Comparison of ENCODE assay signal across 1 cellular context in genomic region chr17:44947461-44948314, GRCh38.
TF ChIP-seq lines count a peak whose summit lies in the region.

TSS of gene KIF18B (minus strand) at chr17:44947773. CDS start at chr17:44936344, 11,429 bp downstream.

TF ChIP-seq in HepG2, 621 proteins besides CTCF, POLR2A, EP300 and RAD21 (continued from another document and continues in another):
- TF ChIP-seq ZNF280D (CRISPR knock-in tag; IDR thresholded peaks at IDR 0.05) (peak; percentile 68; the same call in 1 of the 2 replicates), ZBTB7A (CRISPR knock-in tag; IDR thresholded peaks at IDR 0.05) (0 out of 2 replicates have a peak, but pooled peaks have one; percentile 25), KLF11 (CRISPR knock-in tag; IDR thresholded peaks at IDR 0.05) (no peak), HIC2 (CRISPR knock-in tag; IDR thresholded peaks at IDR 0.05; ENCODE audit: low read depth) (no peak; the same call in 1 of the 2 replicates), HOMEZ (CRISPR knock-in tag; IDR thresholded peaks at IDR 0.05; ENCODE audit: low read depth) (peak; percentile 61), CSRNP1 (CRISPR knock-in tag; IDR thresholded peaks at IDR 0.05) (peak; percentile 95), TAF1 (CRISPR knock-in tag; IDR thresholded peaks at IDR 0.05) (peak; percentile 87), ARNT (IDR thresholded peaks at IDR 0.05) (no peak), SPEN (CRISPR knock-in tag; IDR thresholded peaks at IDR 0.05; ENCODE audit: low read depth) (peak; percentile 39; the same call in 1 of the 2 replicates), HMG20A (CRISPR knock-in tag; IDR thresholded peaks at IDR 0.05; ENCODE audit: borderline replicate concordance) (no peak), IKZF1 (IDR thresholded peaks at IDR 0.05) (no peak), AGO1 (IDR thresholded peaks at IDR 0.05; ENCODE audit: low read depth, low read length, poor library complexity, severe bottlenecking) (peak; percentile 80), ZNF121 (CRISPR knock-in tag; IDR thresholded peaks at IDR 0.05) (no peak), ZNF101 (CRISPR knock-in tag; IDR thresholded peaks at IDR 0.05; ENCODE audit: borderline replicate concordance, low read depth) (no peak; the same call in 1 of the 2 replicates), PHF20 (CRISPR knock-in tag; IDR thresholded peaks at IDR 0.05) (peak; percentile 94), CREBL2 (CRISPR knock-in tag; IDR thresholded peaks at IDR 0.05; ENCODE audit: borderline replicate concordance) (0 out of 2 replicates have a peak, but pooled peaks have one; percentile 60), ZNF720 (CRISPR knock-in tag; IDR thresholded peaks at IDR 0.05) (no peak), HIVEP1 (CRISPR knock-in tag; IDR thresholded peaks at IDR 0.05) (peak; percentile 84)
- TF ChIP-seq, protein P1, sequence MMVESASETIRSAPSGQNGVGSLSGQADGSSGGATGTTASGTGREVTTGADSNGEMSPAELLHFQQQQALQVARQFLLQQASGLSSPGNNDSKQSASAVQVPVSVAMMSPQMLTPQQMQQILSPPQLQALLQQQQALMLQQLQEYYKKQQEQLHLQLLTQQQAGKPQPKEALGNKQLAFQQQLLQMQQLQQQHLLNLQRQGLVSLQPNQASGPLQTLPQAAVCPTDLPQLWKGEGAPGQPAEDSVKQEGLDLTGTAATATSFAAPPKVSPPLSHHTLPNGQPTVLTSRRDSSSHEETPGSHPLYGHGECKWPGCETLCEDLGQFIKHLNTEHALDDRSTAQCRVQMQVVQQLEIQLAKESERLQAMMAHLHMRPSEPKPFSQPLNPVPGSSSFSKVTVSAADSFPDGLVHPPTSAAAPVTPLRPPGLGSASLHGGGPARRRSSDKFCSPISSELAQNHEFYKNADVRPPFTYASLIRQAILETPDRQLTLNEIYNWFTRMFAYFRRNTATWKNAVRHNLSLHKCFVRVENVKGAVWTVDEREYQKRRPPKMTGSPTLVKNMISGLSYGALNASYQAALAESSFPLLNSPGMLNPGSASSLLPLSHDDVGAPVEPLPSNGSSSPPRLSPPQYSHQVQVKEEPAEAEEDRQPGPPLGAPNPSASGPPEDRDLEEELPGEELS (CRISPR knock-in tag; IDR thresholded peaks at IDR 0.05) = peak; percentile 15; the same call in 1 of the 2 replicates
- TF ChIP-seq, protein P2, sequence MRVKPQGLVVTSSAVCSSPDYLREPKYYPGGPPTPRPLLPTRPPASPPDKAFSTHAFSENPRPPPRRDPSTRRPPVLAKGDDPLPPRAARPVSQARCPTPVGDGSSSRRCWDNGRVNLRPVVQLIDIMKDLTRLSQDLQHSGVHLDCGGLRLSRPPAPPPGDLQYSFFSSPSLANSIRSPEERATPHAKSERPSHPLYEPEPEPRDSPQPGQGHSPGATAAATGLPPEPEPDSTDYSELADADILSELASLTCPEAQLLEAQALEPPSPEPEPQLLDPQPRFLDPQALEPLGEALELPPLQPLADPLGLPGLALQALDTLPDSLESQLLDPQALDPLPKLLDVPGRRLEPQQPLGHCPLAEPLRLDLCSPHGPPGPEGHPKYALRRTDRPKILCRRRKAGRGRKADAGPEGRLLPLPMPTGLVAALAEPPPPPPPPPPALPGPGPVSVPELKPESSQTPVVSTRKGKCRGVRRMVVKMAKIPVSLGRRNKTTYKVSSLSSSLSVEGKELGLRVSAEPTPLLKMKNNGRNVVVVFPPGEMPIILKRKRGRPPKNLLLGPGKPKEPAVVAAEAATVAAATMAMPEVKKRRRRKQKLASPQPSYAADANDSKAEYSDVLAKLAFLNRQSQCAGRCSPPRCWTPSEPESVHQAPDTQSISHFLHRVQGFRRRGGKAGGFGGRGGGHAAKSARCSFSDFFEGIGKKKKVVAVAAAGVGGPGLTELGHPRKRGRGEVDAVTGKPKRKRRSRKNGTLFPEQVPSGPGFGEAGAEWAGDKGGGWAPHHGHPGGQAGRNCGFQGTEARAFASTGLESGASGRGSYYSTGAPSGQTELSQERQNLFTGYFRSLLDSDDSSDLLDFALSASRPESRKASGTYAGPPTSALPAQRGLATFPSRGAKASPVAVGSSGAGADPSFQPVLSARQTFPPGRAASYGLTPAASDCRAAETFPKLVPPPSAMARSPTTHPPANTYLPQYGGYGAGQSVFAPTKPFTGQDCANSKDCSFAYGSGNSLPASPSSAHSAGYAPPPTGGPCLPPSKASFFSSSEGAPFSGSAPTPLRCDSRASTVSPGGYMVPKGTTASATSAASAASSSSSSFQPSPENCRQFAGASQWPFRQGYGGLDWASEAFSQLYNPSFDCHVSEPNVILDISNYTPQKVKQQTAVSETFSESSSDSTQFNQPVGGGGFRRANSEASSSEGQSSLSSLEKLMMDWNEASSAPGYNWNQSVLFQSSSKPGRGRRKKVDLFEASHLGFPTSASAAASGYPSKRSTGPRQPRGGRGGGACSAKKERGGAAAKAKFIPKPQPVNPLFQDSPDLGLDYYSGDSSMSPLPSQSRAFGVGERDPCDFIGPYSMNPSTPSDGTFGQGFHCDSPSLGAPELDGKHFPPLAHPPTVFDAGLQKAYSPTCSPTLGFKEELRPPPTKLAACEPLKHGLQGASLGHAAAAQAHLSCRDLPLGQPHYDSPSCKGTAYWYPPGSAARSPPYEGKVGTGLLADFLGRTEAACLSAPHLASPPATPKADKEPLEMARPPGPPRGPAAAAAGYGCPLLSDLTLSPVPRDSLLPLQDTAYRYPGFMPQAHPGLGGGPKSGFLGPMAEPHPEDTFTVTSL (CRISPR knock-in tag; IDR thresholded peaks at IDR 0.05; ENCODE audit: borderline replicate concordance) = no peak
- TF ChIP-seq, protein P3, sequence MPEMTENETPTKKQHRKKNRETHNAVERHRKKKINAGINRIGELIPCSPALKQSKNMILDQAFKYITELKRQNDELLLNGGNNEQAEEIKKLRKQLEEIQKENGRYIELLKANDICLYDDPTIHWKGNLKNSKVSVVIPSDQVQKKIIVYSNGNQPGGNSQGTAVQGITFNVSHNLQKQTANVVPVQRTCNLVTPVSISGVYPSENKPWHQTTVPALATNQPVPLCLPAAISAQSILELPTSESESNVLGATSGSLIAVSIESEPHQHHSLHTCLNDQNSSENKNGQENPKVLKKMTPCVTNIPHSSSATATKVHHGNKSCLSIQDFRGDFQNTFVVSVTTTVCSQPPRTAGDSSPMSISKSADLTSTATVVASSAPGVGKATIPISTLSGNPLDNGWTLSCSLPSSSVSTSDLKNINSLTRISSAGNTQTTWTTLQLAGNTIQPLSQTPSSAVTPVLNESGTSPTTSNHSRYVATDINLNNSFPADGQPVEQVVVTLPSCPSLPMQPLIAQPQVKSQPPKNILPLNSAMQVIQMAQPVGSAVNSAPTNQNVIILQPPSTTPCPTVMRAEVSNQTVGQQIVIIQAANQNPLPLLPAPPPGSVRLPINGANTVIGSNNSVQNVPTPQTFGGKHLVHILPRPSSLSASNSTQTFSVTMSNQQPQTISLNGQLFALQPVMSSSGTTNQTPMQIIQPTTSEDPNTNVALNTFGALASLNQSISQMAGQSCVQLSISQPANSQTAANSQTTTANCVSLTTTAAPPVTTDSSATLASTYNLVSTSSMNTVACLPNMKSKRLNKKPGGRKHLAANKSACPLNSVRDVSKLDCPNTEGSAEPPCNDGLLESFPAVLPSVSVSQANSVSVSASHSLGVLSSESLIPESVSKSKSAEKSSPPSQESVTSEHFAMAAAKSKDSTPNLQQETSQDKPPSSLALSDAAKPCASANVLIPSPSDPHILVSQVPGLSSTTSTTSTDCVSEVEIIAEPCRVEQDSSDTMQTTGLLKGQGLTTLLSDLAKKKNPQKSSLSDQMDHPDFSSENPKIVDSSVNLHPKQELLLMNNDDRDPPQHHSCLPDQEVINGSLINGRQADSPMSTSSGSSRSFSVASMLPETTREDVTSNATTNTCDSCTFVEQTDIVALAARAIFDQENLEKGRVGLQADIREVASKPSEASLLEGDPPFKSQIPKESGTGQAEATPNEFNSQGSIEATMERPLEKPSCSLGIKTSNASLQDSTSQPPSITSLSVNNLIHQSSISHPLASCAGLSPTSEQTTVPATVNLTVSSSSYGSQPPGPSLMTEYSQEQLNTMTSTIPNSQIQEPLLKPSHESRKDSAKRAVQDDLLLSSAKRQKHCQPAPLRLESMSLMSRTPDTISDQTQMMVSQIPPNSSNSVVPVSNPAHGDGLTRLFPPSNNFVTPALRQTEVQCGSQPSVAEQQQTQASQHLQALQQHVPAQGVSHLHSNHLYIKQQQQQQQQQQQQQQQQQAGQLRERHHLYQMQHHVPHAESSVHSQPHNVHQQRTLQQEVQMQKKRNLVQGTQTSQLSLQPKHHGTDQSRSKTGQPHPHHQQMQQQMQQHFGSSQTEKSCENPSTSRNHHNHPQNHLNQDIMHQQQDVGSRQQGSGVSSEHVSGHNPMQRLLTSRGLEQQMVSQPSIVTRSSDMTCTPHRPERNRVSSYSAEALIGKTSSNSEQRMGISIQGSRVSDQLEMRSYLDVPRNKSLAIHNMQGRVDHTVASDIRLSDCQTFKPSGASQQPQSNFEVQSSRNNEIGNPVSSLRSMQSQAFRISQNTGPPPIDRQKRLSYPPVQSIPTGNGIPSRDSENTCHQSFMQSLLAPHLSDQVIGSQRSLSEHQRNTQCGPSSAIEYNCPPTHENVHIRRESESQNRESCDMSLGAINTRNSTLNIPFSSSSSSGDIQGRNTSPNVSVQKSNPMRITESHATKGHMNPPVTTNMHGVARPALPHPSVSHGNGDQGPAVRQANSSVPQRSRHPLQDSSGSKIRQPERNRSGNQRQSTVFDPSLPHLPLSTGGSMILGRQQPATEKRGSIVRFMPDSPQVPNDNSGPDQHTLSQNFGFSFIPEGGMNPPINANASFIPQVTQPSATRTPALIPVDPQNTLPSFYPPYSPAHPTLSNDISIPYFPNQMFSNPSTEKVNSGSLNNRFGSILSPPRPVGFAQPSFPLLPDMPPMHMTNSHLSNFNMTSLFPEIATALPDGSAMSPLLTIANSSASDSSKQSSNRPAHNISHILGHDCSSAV (CRISPR knock-in tag; IDR thresholded peaks at IDR 0.05; ENCODE audit: borderline replicate concordance) = 0 out of 2 replicates have a peak, but pooled peaks have one; percentile 20
